8 cellular contexts compared by ENCODE assay signal in the genomic region with DNA sequence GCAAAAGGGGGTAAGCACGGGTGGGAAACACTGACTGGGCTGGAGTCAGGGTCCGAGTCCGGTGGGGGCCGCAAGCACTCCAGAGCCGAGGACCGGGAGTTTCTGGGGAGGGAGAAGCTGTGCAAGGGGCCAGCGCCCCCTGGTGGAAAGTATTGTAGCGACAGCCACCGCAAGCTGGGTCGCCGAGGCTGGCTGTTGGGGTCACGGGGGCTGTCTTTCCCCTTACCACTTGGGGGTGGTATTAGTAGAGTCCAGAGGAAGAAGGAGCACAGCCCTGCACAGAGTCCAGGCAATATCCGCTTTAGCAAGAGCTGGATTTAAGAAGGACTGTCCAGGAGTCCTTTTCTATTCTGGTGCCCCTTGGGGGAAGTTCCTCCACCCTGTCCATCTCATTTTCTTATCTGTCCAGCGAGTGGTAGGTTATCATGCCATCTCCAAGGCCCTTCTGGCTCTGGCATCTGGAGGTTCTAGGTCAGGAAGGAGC. TPM values are rescaled to one million over a fixed set of nuclear protein-coding genes. Genes with fewer than 3 reads are reported as not detected.
DNase-seq lines count a peak whose midpoint lies in the region; ATAC-seq and TF ChIP-seq lines count a peak whose summit lies in the region.

No MANE protein-coding gene starts in this region.

- TF ChIP-seq CTCF in AG10803 (conservative IDR thresholded peaks at IDR 0.05; ENCODE audit: low read length) = peak; percentile 88

- ATAC-seq in left lobe of liver = peak; percentile 85
- no peak for ATAC-seq in HG02981 (IDR thresholded peaks at IDR 0.05; ENCODE audit: unreplicated experiment)

- peak; percentile 63 for DNase-seq in AG10803 (ENCODE audit: low read depth)
- DNase-seq in GOT3 (lab: John Stamatoyannopoulos, UW) = peak; percentile 14
- DNase-seq in NCI-H2196 treated with DMSO at 0.1 percent for 48 hours (lab: John Stamatoyannopoulos, UW; ENCODE audit: unreplicated experiment) = peak; percentile 17
- peak; percentile 71 to 72 for DNase-seq in activated CD4-positive, alpha-beta T cell treated with anti-CD3 and anti-CD28 coated beads for 24 hours (ENCODE audit: low read depth in 2 of 2)
- DNase-seq in central memory CD4-positive, alpha-beta T cell = peak; percentile 62
- peak; percentile 73 for DNase-seq in left lobe of liver (ENCODE audit: low spot score)
- DNase-seq in stimulated activated CD4-positive, alpha-beta T cell treated with anti-CD3 and anti-CD28 coated beads, TNF-alpha, amount 100 ng/mL, for 1 hour (ENCODE audit: low read depth in 3 of 3, low spot score in 1 of 3) = peak; percentile 40 to 72 (median 54)

- H3K4me3 ChIP-seq in AG10803 (ENCODE audit: low read length) = peak overlapping the region; percentile 41

RNA-seq across cellular contexts. Expression of a gene that starts 17.9 kb away (rescaled TPM):
- total RNA-seq in left lobe of liver = 6.0 TPM

RNA-seq across cellular contexts. Expression of a gene that starts 56.5 kb away (rescaled TPM):
- not detected for total RNA-seq in left lobe of liver

Comparison
In these comparisons a context has a peak if more than half of its experiments do, and no peak if none do; other contexts are left out.
1. DNase-seq: peak in every context shown above with its lines; median percentile 73 in left lobe of liver; 72 in activated CD4-positive, alpha-beta T cell treated with anti-CD3 and anti-CD28 coated beads for 24 hours; 63 in AG10803; 62 in central memory CD4-positive, alpha-beta T cell; 54 in stimulated activated CD4-positive, alpha-beta T cell treated with anti-CD3 and anti-CD28 coated beads, TNF-alpha, amount 100 ng/mL, for 1 hour; 17 in NCI-H2196 treated with DMSO at 0.1 percent for 48 hours; 14 in GOT3.